12 cellular contexts compared by ENCODE assay signal in genomic region chr4:3786196-3786869, GRCh38. TPM values are rescaled to one million over a fixed set of nuclear protein-coding genes. Genes with fewer than 3 reads are reported as not detected.
DNase-seq lines count a peak whose midpoint lies in the region; ATAC-seq and TF ChIP-seq lines count a peak whose summit lies in the region.
"Had no signal": no experiment of that assay in that cellular context is flagged by ENCODE, and none has a peak within 500 bp of the region (broad histone marks: within the 10 kb centered on the region; RNA-seq: fewer than 3 reads in every experiment).

No MANE protein-coding gene starts in this region.

- H3K4me2 ChIP-seq in parathyroid adenoma (ENCODE audit: low read length): no peak overlapping the region

- TF ChIP-seq CTCF in epithelial cell of proximal tubule (conservative IDR thresholded peaks at IDR 0.05; ENCODE audit: low read depth, low read length) (peak; percentile 36), parathyroid adenoma (IDR thresholded peaks at IDR 0.05) (peak; percentile 20)

- H3K36me3 ChIP-seq in parathyroid adenoma (ENCODE audit: control insufficient read depth, insufficient read depth, low read length): no peaks in the 10 kb centered on the region
- H3K36me3 ChIP-seq: gastrocnemius medialis had no signal

- H3K79me2 ChIP-seq in parathyroid adenoma: no peaks in the 10 kb centered on the region

- H3K4me3 ChIP-seq in epithelial cell of proximal tubule (ENCODE audit: low read depth, low read length): no peak overlapping the region
- H3K4me3 ChIP-seq in parathyroid adenoma (ENCODE audit: low read depth, low read length): no peak overlapping the region
- H3K4me3 ChIP-seq: coronary artery, gastrocnemius medialis had no signal

- no peaks in the 10 kb centered on the region for H3K27me3 ChIP-seq in parathyroid adenoma (ENCODE audit: control insufficient read depth, insufficient read depth, low read length)

- H2AFZ ChIP-seq in parathyroid adenoma: no peak overlapping the region

- no peaks in the 10 kb centered on the region for H3K9me3 ChIP-seq in parathyroid adenoma (ENCODE audit: control insufficient read depth, low read length)
- H3K9me3 ChIP-seq: gastrocnemius medialis had no signal

- no peak overlapping the region for H3K27ac ChIP-seq in parathyroid adenoma
- H3K27ac ChIP-seq: coronary artery, gastrocnemius medialis had no signal

- DNase-seq in EH (ENCODE audit: low read depth) (peak; percentile 11), NCI-H2196 (lab: John Stamatoyannopoulos, UW; ENCODE audit: unreplicated experiment) (peak; percentile 87), epithelial cell of proximal tubule (ENCODE audit: low read depth) (no peak), NOMO-1 (lab: John Stamatoyannopoulos, UW; ENCODE audit: unreplicated experiment in 2 of 2) (no peak), 8988T (no peak)
- no peak for DNase-seq in stimulated activated naive CD4-positive, alpha-beta T cell treated with Interleukin-2 at 50 U/mL for 16 hours (lab: John Stamatoyannopoulos, UW)
- DNase-seq: activated B cell treated with CpG ODN at 0.5 μM for 24 hours; activated effector memory CD4-positive, alpha-beta T cell treated with Interleukin-2 at 50 U/mL for 16 hours; gastrocnemius medialis had no signal

- H3K4me1 ChIP-seq in parathyroid adenoma: no peaks in the 10 kb centered on the region
- H3K4me1 ChIP-seq: gastrocnemius medialis had no signal

- H3K9ac ChIP-seq in parathyroid adenoma: no peak overlapping the region

- ATAC-seq in HG03135 (IDR thresholded peaks at IDR 0.05; ENCODE audit: unreplicated experiment): no peak
- ATAC-seq: gastrocnemius medialis had no signal

RNA-seq across cellular contexts. Expression of gene ADRA2C, which starts 20.1 kb away (rescaled TPM):
- 0.94 TPM in 1 of 2 replicates, not detected in the other for total RNA-seq in epithelial cell of proximal tubule
- total RNA-seq: activated B cell treated with CpG ODN at 0.5 μM for 24 hours had no signal

Comparison
In these comparisons a context has a peak if more than half of its experiments do, and no peak if none do; other contexts are left out.
1. DNase-seq: peak in EH (single experiment) and NCI-H2196 (single experiment); none in epithelial cell of proximal tubule (single experiment), NOMO-1 (0 of 2), stimulated activated naive CD4-positive, alpha-beta T cell treated with Interleukin-2 at 50 U/mL for 16 hours (single experiment) and 8988T (single experiment).